Comparison of ENCODE assay signal across 14 cellular contexts in genomic region chr12:129258781-129259318, GRCh38.
DNase-seq lines count a peak whose midpoint lies in the region; TF ChIP-seq lines count a peak whose summit lies in the region.
"Had no signal": no experiment of that assay in that cellular context is flagged by ENCODE, and none has a peak within 500 bp of the region (broad histone marks: within the 10 kb centered on the region; RNA-seq: fewer than 3 reads in every experiment).

No MANE protein-coding gene starts in this region.

- H3K36me3 ChIP-seq in sigmoid colon: no peaks in the 10 kb centered on the region
- H3K36me3 ChIP-seq: BLaER1 had no signal

- no peaks in the 10 kb centered on the region for H3K27me3 Mint-ChIP-seq in activated T-helper 2 cell treated with anti-CD3 and anti-CD28 coated beads, Interferon-gamma antibody, Interleukin-2, Interleukin-4, amounts not matched to agents 10 μg/mL and 5 μg/mL and 100 μg/mL, durations not matched to agents 14 hours and 24 hours and 36 hours (ENCODE audit: low read depth)
- H3K27me3 Mint-ChIP-seq in type B pancreatic cell: peaks cover 16% of the 10 kb centered on the region
- H3K27me3 Mint-ChIP-seq: CD8-positive, alpha-beta memory T cell had no signal

- peaks cover 49% of the 10 kb centered on the region for H3K9me3 Mint-ChIP-seq in activated T-helper 2 cell treated with anti-CD3 and anti-CD28 coated beads, Interferon-gamma antibody, Interleukin-2, Interleukin-4, amounts not matched to agents 10 μg/mL and 5 μg/mL and 100 μg/mL, durations not matched to agents 14 hours and 24 hours and 36 hours
- H3K9me3 Mint-ChIP-seq in type B pancreatic cell: no peaks in the 10 kb centered on the region

- intact Hi-C loops in activated T-helper 2 cell treated with anti-CD3 and anti-CD28 coated beads, Interferon-gamma antibody, Interleukin-2, Interleukin-4, amounts not matched to agents 10 μg/mL and 5 μg/mL and 100 μg/mL, durations not matched to agents 14 hours and 24 hours and 36 hours (cut with micrococcal nuclease): no loop called here
- intact Hi-C loops in sigmoid colon (cut with DNase I): no loop called here

- no peak overlapping the region for H3K4me3 Mint-ChIP-seq in activated T-helper 2 cell treated with anti-CD3 and anti-CD28 coated beads, Interferon-gamma antibody, Interleukin-2, Interleukin-4, amounts not matched to agents 10 μg/mL and 5 μg/mL and 100 μg/mL, durations not matched to agents 14 hours and 24 hours and 36 hours (ENCODE audit: low read depth)
- no peak overlapping the region for H3K4me3 Mint-ChIP-seq in type B pancreatic cell
- H3K4me3 Mint-ChIP-seq: CD8-positive, alpha-beta memory T cell had no signal

- H3K27ac Mint-ChIP-seq in activated T-helper 2 cell treated with anti-CD3 and anti-CD28 coated beads, Interferon-gamma antibody, Interleukin-2, Interleukin-4, amounts not matched to agents 10 μg/mL and 5 μg/mL and 100 μg/mL, durations not matched to agents 14 hours and 24 hours and 36 hours: no peak overlapping the region
- no peak overlapping the region for H3K27ac Mint-ChIP-seq in type B pancreatic cell
- H3K27ac Mint-ChIP-seq: CD8-positive, alpha-beta memory T cell had no signal

- TF ChIP-seq CTCF in sigmoid colon (IDR thresholded peaks at IDR 0.05) (no peak), type B pancreatic cell (conservative IDR thresholded peaks at IDR 0.05) (no peak)

- no peak for TF ChIP-seq POLR2A in sigmoid colon (IDR thresholded peaks at IDR 0.05)

- TF ChIP-seq EP300 in sigmoid colon (IDR thresholded peaks at IDR 0.05): no peak

- H3K9me3 ChIP-seq in sigmoid colon: peaks cover 0 to 8% (median 0%) of the 10 kb centered on the region in 4 donors
- H3K9me3 ChIP-seq: BLaER1, Caco-2 had no signal

- no peaks in the 10 kb centered on the region for H3K36me3 Mint-ChIP-seq in activated T-helper 2 cell treated with anti-CD3 and anti-CD28 coated beads, Interferon-gamma antibody, Interleukin-2, Interleukin-4, amounts not matched to agents 10 μg/mL and 5 μg/mL and 100 μg/mL, durations not matched to agents 14 hours and 24 hours and 36 hours (ENCODE audit: low read depth)
- no peaks in the 10 kb centered on the region for H3K36me3 Mint-ChIP-seq in type B pancreatic cell
- H3K36me3 Mint-ChIP-seq: CD8-positive, alpha-beta memory T cell had no signal

- H3K4me3 ChIP-seq in sigmoid colon: no peak overlapping the region
- H3K4me3 ChIP-seq: BLaER1, GM23248 had no signal

- no peak overlapping the region for H3K27ac ChIP-seq in sigmoid colon
- H3K27ac ChIP-seq: BLaER1, GM23248 had no signal

- no peaks in the 10 kb centered on the region for H3K4me1 Mint-ChIP-seq in activated T-helper 2 cell treated with anti-CD3 and anti-CD28 coated beads, Interferon-gamma antibody, Interleukin-2, Interleukin-4, amounts not matched to agents 10 μg/mL and 5 μg/mL and 100 μg/mL, durations not matched to agents 14 hours and 24 hours and 36 hours (ENCODE audit: low read depth)
- H3K4me1 Mint-ChIP-seq in type B pancreatic cell (ENCODE audit: unreplicated experiment): no peaks in the 10 kb centered on the region
- H3K4me1 Mint-ChIP-seq: CD8-positive, alpha-beta memory T cell had no signal

- no peaks in the 10 kb centered on the region for H3K4me1 ChIP-seq in sigmoid colon
- H3K4me1 ChIP-seq: Caco-2 had no signal

- peak; percentile 18 for DNase-seq in DMS79 (lab: John Stamatoyannopoulos, UW)
- peak; percentile 80 for DNase-seq in HT1080 (ENCODE audit: low read depth)
- peak; percentile 13 for DNase-seq in RPMI7951 (ENCODE audit: low read depth)
- DNase-seq in kidney tubule cell (ENCODE audit: low spot score): peak; percentile 27
- DNase-seq in activated T-helper 2 cell treated with anti-CD3 and anti-CD28 coated beads, Interferon-gamma antibody, Interleukin-2, Interleukin-4, amounts not matched to agents 10 μg/mL and 5 μg/mL and 100 μg/mL, durations not matched to agents 14 hours and 24 hours and 36 hours (ENCODE audit: low spot score): no peak
- no peak for DNase-seq in sigmoid colon
- no peak for DNase-seq in type B pancreatic cell (ENCODE audit: extremely low spot score, unreplicated experiment)
- DNase-seq: 8988T; AML-193; Caco-2; CD8-positive, alpha-beta memory T cell; GF-D8; GM23248 had no signal

- H3K27me3 ChIP-seq in sigmoid colon: no peaks in the 10 kb centered on the region
- H3K27me3 ChIP-seq: BLaER1 had no signal

- WGBS in sigmoid colon, 2 donors: 84 to 89% methylated on average over 5 of the region's 5 CpGs

Comparison
In these comparisons a context has a peak if more than half of its experiments do, and no peak if none do; other contexts are left out.
1. DNase-seq: peak in DMS79 (single experiment), HT1080 (single experiment), RPMI7951 (single experiment) and kidney tubule cell (single experiment); none in activated T-helper 2 cell treated with anti-CD3 and anti-CD28 coated beads, Interferon-gamma antibody, Interleukin-2, Interleukin-4, amounts not matched to agents 10 μg/mL and 5 μg/mL and 100 μg/mL, durations not matched to agents 14 hours and 24 hours and 36 hours (single experiment), sigmoid colon (single experiment) and type B pancreatic cell (single experiment).